Comparison of ENCODE assay signal across 1 cellular context in the genomic region with DNA sequence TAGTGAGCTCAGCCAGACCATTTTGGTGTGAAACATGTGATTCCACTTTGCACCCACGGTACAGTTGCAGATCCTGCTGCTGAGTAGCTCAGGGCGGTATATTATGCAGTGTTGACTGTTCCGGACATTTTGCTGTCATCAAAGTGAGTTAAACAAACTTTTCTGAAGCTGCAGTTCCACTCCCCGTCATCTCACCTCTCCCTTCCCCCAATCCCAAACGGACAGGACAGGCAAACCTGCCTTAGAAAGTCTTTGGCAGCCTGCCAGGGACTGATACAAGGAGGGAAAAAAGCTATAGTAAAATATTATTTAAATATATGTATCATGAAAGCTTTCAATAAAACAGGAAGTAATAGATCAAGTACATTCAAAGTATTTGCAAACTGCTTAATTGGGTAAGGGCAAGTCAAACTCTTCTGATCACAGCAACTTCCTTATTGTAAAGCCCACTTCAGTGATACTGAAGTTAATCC.
TF ChIP-seq lines count a peak whose summit lies in the region.

No MANE protein-coding gene starts in this region.

TF ChIP-seq in HepG2, 621 proteins besides CTCF, POLR2A, EP300 and RAD21:
- TF ChIP-seq, protein P1, sequence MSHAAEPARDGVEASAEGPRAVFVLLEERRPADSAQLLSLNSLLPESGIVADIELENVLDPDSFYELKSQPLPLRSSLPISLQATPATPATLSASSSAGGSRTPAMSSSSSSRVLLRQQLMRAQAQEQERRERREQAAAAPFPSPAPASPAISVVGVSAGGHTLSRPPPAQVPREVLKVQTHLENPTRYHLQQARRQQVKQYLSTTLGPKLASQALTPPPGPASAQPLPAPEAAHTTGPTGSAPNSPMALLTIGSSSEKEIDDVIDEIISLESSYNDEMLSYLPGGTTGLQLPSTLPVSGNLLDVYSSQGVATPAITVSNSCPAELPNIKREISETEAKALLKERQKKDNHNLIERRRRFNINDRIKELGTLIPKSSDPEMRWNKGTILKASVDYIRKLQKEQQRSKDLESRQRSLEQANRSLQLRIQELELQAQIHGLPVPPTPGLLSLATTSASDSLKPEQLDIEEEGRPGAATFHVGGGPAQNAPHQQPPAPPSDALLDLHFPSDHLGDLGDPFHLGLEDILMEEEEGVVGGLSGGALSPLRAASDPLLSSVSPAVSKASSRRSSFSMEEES (CRISPR knock-in tag; IDR thresholded peaks at IDR 0.05): 0 out of 2 replicates have a peak, but pooled peaks have one; percentile 20
- peak; percentile 81 for TF ChIP-seq LCORL (IDR thresholded peaks at IDR 0.05)
- no peak for TF ChIP-seq LCORL (CRISPR knock-in tag; IDR thresholded peaks at IDR 0.05)
- TF ChIP-seq ZNF607 (CRISPR knock-in tag; IDR thresholded peaks at IDR 0.05; ENCODE audit: borderline replicate concordance): no peak
- TF ChIP-seq, protein P2, sequence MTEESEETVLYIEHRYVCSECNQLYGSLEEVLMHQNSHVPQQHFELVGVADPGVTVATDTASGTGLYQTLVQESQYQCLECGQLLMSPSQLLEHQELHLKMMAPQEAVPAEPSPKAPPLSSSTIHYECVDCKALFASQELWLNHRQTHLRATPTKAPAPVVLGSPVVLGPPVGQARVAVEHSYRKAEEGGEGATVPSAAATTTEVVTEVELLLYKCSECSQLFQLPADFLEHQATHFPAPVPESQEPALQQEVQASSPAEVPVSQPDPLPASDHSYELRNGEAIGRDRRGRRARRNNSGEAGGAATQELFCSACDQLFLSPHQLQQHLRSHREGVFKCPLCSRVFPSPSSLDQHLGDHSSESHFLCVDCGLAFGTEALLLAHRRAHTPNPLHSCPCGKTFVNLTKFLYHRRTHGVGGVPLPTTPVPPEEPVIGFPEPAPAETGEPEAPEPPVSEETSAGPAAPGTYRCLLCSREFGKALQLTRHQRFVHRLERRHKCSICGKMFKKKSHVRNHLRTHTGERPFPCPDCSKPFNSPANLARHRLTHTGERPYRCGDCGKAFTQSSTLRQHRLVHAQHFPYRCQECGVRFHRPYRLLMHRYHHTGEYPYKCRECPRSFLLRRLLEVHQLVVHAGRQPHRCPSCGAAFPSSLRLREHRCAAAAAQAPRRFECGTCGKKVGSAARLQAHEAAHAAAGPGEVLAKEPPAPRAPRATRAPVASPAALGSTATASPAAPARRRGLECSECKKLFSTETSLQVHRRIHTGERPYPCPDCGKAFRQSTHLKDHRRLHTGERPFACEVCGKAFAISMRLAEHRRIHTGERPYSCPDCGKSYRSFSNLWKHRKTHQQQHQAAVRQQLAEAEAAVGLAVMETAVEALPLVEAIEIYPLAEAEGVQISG (CRISPR knock-in tag; IDR thresholded peaks at IDR 0.05): no peak
- TF ChIP-seq ZNF251 (CRISPR knock-in tag; IDR thresholded peaks at IDR 0.05): no peak
- 0 out of 2 replicates have a peak, but pooled peaks have one; percentile 32 for TF ChIP-seq ZNF337 (CRISPR knock-in tag; IDR thresholded peaks at IDR 0.05; ENCODE audit: borderline replicate concordance, low read depth)
- TF ChIP-seq, protein P3, sequence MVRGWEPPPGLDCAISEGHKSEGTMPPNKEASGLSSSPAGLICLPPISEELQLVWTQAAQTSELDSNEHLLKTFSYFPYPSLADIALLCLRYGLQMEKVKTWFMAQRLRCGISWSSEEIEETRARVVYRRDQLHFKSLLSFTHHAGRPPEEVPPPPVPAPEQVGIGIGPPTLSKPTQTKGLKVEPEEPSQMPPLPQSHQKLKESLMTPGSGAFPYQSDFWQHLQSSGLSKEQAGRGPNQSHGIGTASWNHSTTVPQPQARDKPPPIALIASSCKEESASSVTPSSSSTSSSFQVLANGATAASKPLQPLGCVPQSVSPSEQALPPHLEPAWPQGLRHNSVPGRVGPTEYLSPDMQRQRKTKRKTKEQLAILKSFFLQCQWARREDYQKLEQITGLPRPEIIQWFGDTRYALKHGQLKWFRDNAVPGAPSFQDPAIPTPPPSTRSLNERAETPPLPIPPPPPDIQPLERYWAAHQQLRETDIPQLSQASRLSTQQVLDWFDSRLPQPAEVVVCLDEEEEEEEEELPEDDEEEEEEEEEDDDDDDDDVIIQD (CRISPR knock-in tag; IDR thresholded peaks at IDR 0.05; ENCODE audit: low read depth): 0 out of 2 replicates have a peak, but pooled peaks have one; percentile 24
- TF ChIP-seq HNF4A (CRISPR knock-in tag; IDR thresholded peaks at IDR 0.05): peak; percentile 20; the same call in 1 of the 2 replicates
- no peak for TF ChIP-seq TOPORS (CRISPR knock-in tag; IDR thresholded peaks at IDR 0.05)
- TF ChIP-seq ZEB1 (IDR thresholded peaks at IDR 0.05; ENCODE audit: insufficient replicate concordance, low read depth): no peak
- TF ChIP-seq, protein P4, sequence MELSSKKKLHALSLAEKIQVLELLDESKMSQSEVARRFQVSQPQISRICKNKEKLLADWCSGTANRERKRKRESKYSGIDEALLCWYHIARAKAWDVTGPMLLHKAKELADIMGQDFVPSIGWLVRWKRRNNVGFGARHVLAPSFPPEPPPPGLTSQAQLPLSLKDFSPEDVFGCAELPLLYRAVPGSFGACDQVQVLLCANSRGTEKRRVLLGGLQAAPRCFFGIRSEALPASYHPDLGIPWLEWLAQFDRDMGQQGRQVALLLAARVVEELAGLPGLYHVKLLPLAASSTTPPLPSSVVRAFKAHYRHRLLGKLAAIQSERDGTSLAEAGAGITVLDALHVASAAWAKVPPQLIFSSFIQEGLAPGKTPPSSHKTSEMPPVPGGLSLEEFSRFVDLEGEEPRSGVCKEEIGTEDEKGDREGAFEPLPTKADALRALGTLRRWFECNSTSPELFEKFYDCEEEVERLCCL (CRISPR knock-in tag; IDR thresholded peaks at IDR 0.05; ENCODE audit: borderline replicate concordance): no peak
- no peak for TF ChIP-seq ZNF24 (IDR thresholded peaks at IDR 0.05)
- no peak for TF ChIP-seq ZNF567 (CRISPR knock-in tag; IDR thresholded peaks at IDR 0.05; ENCODE audit: borderline replicate concordance)
- no peak for TF ChIP-seq SYNCRIP (IDR thresholded peaks at IDR 0.05; ENCODE audit: insufficient read depth, low read depth, low read length)
- no peak for TF ChIP-seq NONO (IDR thresholded peaks at IDR 0.05)
- TF ChIP-seq NONO (CRISPR knock-in tag; conservative IDR thresholded peaks at IDR 0.05): no peak
- TF ChIP-seq, protein P5, sequence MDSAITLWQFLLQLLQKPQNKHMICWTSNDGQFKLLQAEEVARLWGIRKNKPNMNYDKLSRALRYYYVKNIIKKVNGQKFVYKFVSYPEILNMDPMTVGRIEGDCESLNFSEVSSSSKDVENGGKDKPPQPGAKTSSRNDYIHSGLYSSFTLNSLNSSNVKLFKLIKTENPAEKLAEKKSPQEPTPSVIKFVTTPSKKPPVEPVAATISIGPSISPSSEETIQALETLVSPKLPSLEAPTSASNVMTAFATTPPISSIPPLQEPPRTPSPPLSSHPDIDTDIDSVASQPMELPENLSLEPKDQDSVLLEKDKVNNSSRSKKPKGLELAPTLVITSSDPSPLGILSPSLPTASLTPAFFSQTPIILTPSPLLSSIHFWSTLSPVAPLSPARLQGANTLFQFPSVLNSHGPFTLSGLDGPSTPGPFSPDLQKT (CRISPR knock-in tag; IDR thresholded peaks at IDR 0.05; ENCODE audit: borderline replicate concordance): no peak
- TF ChIP-seq KLF9 (CRISPR knock-in tag; IDR thresholded peaks at IDR 0.05; ENCODE audit: low read depth): no peak
- TF ChIP-seq, protein P6, sequence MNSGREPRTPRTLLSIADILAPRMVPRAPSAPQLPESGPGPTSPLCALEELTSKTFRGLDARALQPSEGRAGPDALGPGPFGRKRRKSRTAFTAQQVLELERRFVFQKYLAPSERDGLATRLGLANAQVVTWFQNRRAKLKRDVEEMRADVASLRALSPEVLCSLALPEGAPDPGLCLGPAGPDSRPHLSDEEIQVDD (CRISPR knock-in tag; IDR thresholded peaks at IDR 0.05; ENCODE audit: borderline replicate concordance): no peak
- TF ChIP-seq PAWR (CRISPR knock-in tag; IDR thresholded peaks at IDR 0.05; ENCODE audit: borderline replicate concordance): no peak
- no peak for TF ChIP-seq ZNF546 (CRISPR knock-in tag; conservative IDR thresholded peaks at IDR 0.05)
- TF ChIP-seq, protein P7, sequence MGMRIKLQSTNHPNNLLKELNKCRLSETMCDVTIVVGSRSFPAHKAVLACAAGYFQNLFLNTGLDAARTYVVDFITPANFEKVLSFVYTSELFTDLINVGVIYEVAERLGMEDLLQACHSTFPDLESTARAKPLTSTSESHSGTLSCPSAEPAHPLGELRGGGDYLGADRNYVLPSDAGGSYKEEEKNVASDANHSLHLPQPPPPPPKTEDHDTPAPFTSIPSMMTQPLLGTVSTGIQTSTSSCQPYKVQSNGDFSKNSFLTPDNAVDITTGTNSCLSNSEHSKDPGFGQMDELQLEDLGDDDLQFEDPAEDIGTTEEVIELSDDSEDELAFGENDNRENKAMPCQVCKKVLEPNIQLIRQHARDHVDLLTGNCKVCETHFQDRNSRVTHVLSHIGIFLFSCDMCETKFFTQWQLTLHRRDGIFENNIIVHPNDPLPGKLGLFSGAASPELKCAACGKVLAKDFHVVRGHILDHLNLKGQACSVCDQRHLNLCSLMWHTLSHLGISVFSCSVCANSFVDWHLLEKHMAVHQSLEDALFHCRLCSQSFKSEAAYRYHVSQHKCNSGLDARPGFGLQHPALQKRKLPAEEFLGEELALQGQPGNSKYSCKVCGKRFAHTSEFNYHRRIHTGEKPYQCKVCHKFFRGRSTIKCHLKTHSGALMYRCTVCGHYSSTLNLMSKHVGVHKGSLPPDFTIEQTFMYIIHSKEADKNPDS (CRISPR knock-in tag; IDR thresholded peaks at IDR 0.05): no peak
